Comparison of ENCODE assay signal across 10 cellular contexts in the genomic region with DNA sequence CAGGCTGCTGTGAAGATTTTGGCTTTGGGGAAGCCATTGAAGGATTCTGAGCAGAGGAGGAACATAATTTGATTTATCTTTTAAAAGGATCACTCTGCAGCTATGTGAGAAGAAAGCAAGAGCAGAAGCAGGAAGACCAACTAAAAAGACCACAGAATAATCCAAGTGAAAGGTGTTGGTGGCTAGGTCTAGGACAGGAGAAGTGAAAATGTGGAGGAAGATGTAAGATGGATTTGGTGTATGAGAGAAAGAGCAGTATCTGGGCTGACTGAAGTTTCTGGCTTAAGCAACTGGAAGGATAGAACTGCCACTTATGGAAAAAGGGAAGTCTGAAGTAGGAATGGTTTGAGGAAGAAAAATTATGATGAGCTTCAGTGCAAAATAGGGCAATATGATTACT.
DNase-seq lines count a peak whose midpoint lies in the region; ATAC-seq, FAIRE-seq and TF ChIP-seq lines count a peak whose summit lies in the region.
"Had no signal": no experiment of that assay in that cellular context is flagged by ENCODE, and none has a peak within 500 bp of the region (broad histone marks: within the 10 kb centered on the region; RNA-seq: fewer than 3 reads in every experiment).

No MANE protein-coding gene starts in this region.

- H3K4me3 ChIP-seq in pancreas: no peak overlapping the region

- no peaks in the 10 kb centered on the region for H3K9me3 Mint-ChIP-seq in activated T-cell treated with anti-CD3 and anti-CD28 coated beads, Interleukin-2, amount 50 U/mL, for 4 hours
- peaks cover 2% of the 10 kb centered on the region for H3K9me3 Mint-ChIP-seq in activated CD8-positive, alpha-beta T cell treated with anti-CD3 and anti-CD28 coated beads for 36 hours
- no peaks in the 10 kb centered on the region for H3K9me3 Mint-ChIP-seq in stimulated activated naive CD8-positive, alpha-beta T cell treated with anti-CD3 and anti-CD28 coated beads, Interleukin-15, amount 100 ng/mL, for 72 hours

- POLR2A ChIA-PET in activated CD8-positive, alpha-beta T cell treated with anti-CD3 and anti-CD28 coated beads for 36 hours (lab: Charles Lee): interaction anchor here (0.6 to 1.4 kb wide), 7 partner anchors 12 to 425 kb away, joined by 3 to 7 read pairs (median 4); no protein-coding TSS in a partner anchor

- H3K4me1 Mint-ChIP-seq in activated T-cell treated with anti-CD3 and anti-CD28 coated beads, Interleukin-2, amount 50 U/mL, for 4 hours (ENCODE audit: low read depth): peaks cover 45% of the 10 kb centered on the region
- peaks cover 40% of the 10 kb centered on the region for H3K4me1 Mint-ChIP-seq in activated CD8-positive, alpha-beta T cell treated with anti-CD3 and anti-CD28 coated beads for 36 hours (ENCODE audit: low read depth)
- H3K4me1 Mint-ChIP-seq in stimulated activated naive CD8-positive, alpha-beta T cell treated with anti-CD3 and anti-CD28 coated beads, Interleukin-15, amount 100 ng/mL, for 72 hours: peaks cover 40% of the 10 kb centered on the region

- H3K36me3 Mint-ChIP-seq in activated T-cell treated with anti-CD3 and anti-CD28 coated beads, Interleukin-2, amount 50 U/mL, for 4 hours (ENCODE audit: insufficient read depth): no peaks in the 10 kb centered on the region
- H3K36me3 Mint-ChIP-seq in activated CD8-positive, alpha-beta T cell treated with anti-CD3 and anti-CD28 coated beads for 36 hours (ENCODE audit: low read depth): no peaks in the 10 kb centered on the region

- DNase-seq in activated T-cell treated with anti-CD3 and anti-CD28 coated beads, Interleukin-2, amount 50 U/mL, for 4 hours: no peak
- no peak for DNase-seq in activated T-cell treated with anti-CD3 and anti-CD28 coated beads, Interleukin-2, amount 50 U/mL, for 48 hours
- no peak for DNase-seq in activated CD8-positive, alpha-beta T cell treated with anti-CD3 and anti-CD28 coated beads for 36 hours
- no peak for DNase-seq in stimulated activated naive CD8-positive, alpha-beta T cell treated with anti-CD3 and anti-CD28 coated beads, Interleukin-15, amount 100 ng/mL, for 72 hours
- no peak for DNase-seq in pancreas
- no peak for DNase-seq in activated CD4-positive, alpha-beta T cell treated with anti-CD3 and anti-CD28 coated beads for 48 hours
- DNase-seq: retina had no signal

- no peaks in the 10 kb centered on the region for H3K36me3 ChIP-seq in pancreas

- peak overlapping the region; percentile 26 for H3K4me3 Mint-ChIP-seq in activated T-cell treated with anti-CD3 and anti-CD28 coated beads, Interleukin-2, amount 50 U/mL, for 4 hours
- peak overlapping the region; percentile 53 for H3K4me3 Mint-ChIP-seq in activated CD8-positive, alpha-beta T cell treated with anti-CD3 and anti-CD28 coated beads for 36 hours
- peak overlapping the region; percentile 71 to 79 for H3K4me3 Mint-ChIP-seq in stimulated activated naive CD8-positive, alpha-beta T cell treated with anti-CD3 and anti-CD28 coated beads, Interleukin-15, amount 100 ng/mL, for 72 hours
- H3K4me3 Mint-ChIP-seq: brain had no signal

- intact Hi-C loops in activated CD8-positive, alpha-beta T cell treated with anti-CD3 and anti-CD28 coated beads for 36 hours (cut with micrococcal nuclease): loop anchor here (5.0 kb wide), 1 partner anchor 58 kb away; no protein-coding TSS in a partner anchor
- intact Hi-C loops in pancreas (cut with DNase I): no loop called here

- H3K27me3 Mint-ChIP-seq in activated T-cell treated with anti-CD3 and anti-CD28 coated beads, Interleukin-2, amount 50 U/mL, for 4 hours (ENCODE audit: low read depth): no peaks in the 10 kb centered on the region
- no peaks in the 10 kb centered on the region for H3K27me3 Mint-ChIP-seq in activated CD8-positive, alpha-beta T cell treated with anti-CD3 and anti-CD28 coated beads for 36 hours
- no peaks in the 10 kb centered on the region for H3K27me3 Mint-ChIP-seq in stimulated activated naive CD8-positive, alpha-beta T cell treated with anti-CD3 and anti-CD28 coated beads, Interleukin-15, amount 100 ng/mL, for 72 hours
- H3K27me3 Mint-ChIP-seq: brain had no signal

- H3K27ac ChIP-seq in pancreas: no peak overlapping the region

- CTCF ChIA-PET in activated CD8-positive, alpha-beta T cell treated with anti-CD3 and anti-CD28 coated beads for 36 hours (lab: Charles Lee): interaction anchor here (0.7 to 2.1 kb wide), 5 partner anchors 13 to 69 kb away, joined by 3 to 6 read pairs (median 3); no protein-coding TSS in a partner anchor

- H3K27me3 ChIP-seq in pancreas: no peaks in the 10 kb centered on the region

- no peak for TF ChIP-seq CTCF in activated CD8-positive, alpha-beta T cell treated with anti-CD3 and anti-CD28 coated beads for 36 hours (IDR thresholded peaks at IDR 0.05)
- TF ChIP-seq CTCF in pancreas (IDR thresholded peaks at IDR 0.05): no peak

- no peak for ATAC-seq in activated T-cell treated with anti-CD3 and anti-CD28 coated beads, Interleukin-2, amount 50 U/mL, for 4 hours
- ATAC-seq in HG02973 (IDR thresholded peaks at IDR 0.05; ENCODE audit: unreplicated experiment): peak; percentile 15
- peak; percentile 26 for ATAC-seq in activated CD8-positive, alpha-beta T cell treated with anti-CD3 and anti-CD28 coated beads for 36 hours
- ATAC-seq in stimulated activated naive CD8-positive, alpha-beta T cell treated with anti-CD3 and anti-CD28 coated beads, Interleukin-15, amount 100 ng/mL, for 72 hours: peak; percentile 57
- ATAC-seq in pancreas: no peak
- no peak for ATAC-seq in GM21576 (IDR thresholded peaks at IDR 0.05; ENCODE audit: unreplicated experiment)

- no peak for FAIRE-seq in pancreas (lab: Jason Lieb, UNC)

- peaks cover 0 to 11% (median 0%) of the 10 kb centered on the region in 3 donors for H3K4me1 ChIP-seq in pancreas

- H3K9me3 ChIP-seq in pancreas: no peaks in the 10 kb centered on the region

- peak overlapping the region; percentile 90 for H3K27ac Mint-ChIP-seq in activated CD8-positive, alpha-beta T cell treated with anti-CD3 and anti-CD28 coated beads for 36 hours
- peak overlapping the region; percentile 89 to 91 for H3K27ac Mint-ChIP-seq in stimulated activated naive CD8-positive, alpha-beta T cell treated with anti-CD3 and anti-CD28 coated beads, Interleukin-15, amount 100 ng/mL, for 72 hours
- H3K27ac Mint-ChIP-seq: brain had no signal

Comparison
In these comparisons a context has a peak if more than half of its experiments do, and no peak if none do; other contexts are left out.
1. ATAC-seq: peak in HG02973 (single experiment), activated CD8-positive, alpha-beta T cell treated with anti-CD3 and anti-CD28 coated beads for 36 hours (single experiment) and stimulated activated naive CD8-positive, alpha-beta T cell treated with anti-CD3 and anti-CD28 coated beads, Interleukin-15, amount 100 ng/mL, for 72 hours (single experiment); none in activated T-cell treated with anti-CD3 and anti-CD28 coated beads, Interleukin-2, amount 50 U/mL, for 4 hours (0 of 2), pancreas (0 of 4) and GM21576 (single experiment).
2. Peak in every context shown above with its lines, with median percentiles within 50 percentile points of each other: H3K4me3 Mint-ChIP-seq.